16 cellular contexts compared by ENCODE assay signal in genomic region chr2:218317232-218317630, GRCh38. TPM values are rescaled to one million over a fixed set of nuclear protein-coding genes. Genes with fewer than 3 reads are reported as not detected.
A peak's percentile ranks its signal among the peaks of the same experiment; 100 is the strongest.
DNase-seq lines count a peak whose midpoint lies in the region; ATAC-seq and TF ChIP-seq lines count a peak whose summit lies in the region.
"Had no signal": no experiment of that assay in that cellular context is flagged by ENCODE, and none has a peak within 500 bp of the region (broad histone marks: within the 10 kb centered on the region; RNA-seq: fewer than 3 reads in every experiment).

No MANE protein-coding gene starts in this region.

- H3K27ac ChIP-seq in CD4-positive, alpha-beta T cell (ENCODE audit: low read depth, low read length), result peak overlapping the region; percentile 60
- H3K27ac ChIP-seq in OCI-LY7 (ENCODE audit: low read depth, low read length, poor library complexity, severe bottlenecking) (no peak overlapping the region), hepatocyte (peak overlapping the region; percentile 82)
- H3K27ac ChIP-seq: GM23248 had no signal

- no peaks in the 10 kb centered on the region for H3K9me3 Mint-ChIP-seq in CD4-positive, alpha-beta T cell

- intact Hi-C loops in CD4-positive, alpha-beta T cell (cut with DNase I, micrococcal nuclease), result loop anchor here in 1 of 2 experiments (2.0 kb wide), 2 partner anchors 16 to 26 kb away; no protein-coding TSS in a partner anchor
- intact Hi-C loops in OCI-LY7 (cut with micrococcal nuclease; ENCODE audit: unreplicated experiment), result no loop called here

- no peaks in the 10 kb centered on the region for H3K79me2 ChIP-seq in OCI-LY7 (ENCODE audit: insufficient read depth, low read depth, low read length)
- H3K79me2 ChIP-seq in hepatocyte, result no peaks in the 10 kb centered on the region

- POLR2A ChIA-PET in CD4-positive, alpha-beta T cell (lab: Charles Lee), result interaction anchor here (0.6 to 3.1 kb wide), 8 partner anchors 15 to 101 kb away, joined by 3 to 23 read pairs (median 6); partner anchors contain the start of genes AAMP, CATIP and PNKD
- POLR2A ChIA-PET in OCI-LY7 (lab: Charles Lee), result interaction anchor here (0.9 to 2.0 kb wide), 3 partner anchors 12 to 18 kb away, joined by 4 to 11 read pairs (median 5); no protein-coding TSS in a partner anchor

- H4K20me1 ChIP-seq in OCI-LY7 (ENCODE audit: insufficient read depth, low read length) (no peaks in the 10 kb centered on the region), hepatocyte (ENCODE audit: insufficient read depth, poor library complexity, severe bottlenecking) (no peaks in the 10 kb centered on the region)

- no peaks in the 10 kb centered on the region for H3K27me3 Mint-ChIP-seq in CD4-positive, alpha-beta T cell

- H3K4me1 Mint-ChIP-seq in CD4-positive, alpha-beta T cell (ENCODE audit: low read depth), result peaks cover 56% of the 10 kb centered on the region

- H3K4me1 ChIP-seq in OCI-LY7 (ENCODE audit: insufficient read depth, low read length, poor library complexity, severe bottlenecking), result peaks cover 40% of the 10 kb centered on the region
- peaks cover 18% of the 10 kb centered on the region for H3K4me1 ChIP-seq in hepatocyte (ENCODE audit: insufficient read depth)

- no peaks in the 10 kb centered on the region for H3K9me2 ChIP-seq in OCI-LY7 (ENCODE audit: insufficient read depth, low read length)
- no peaks in the 10 kb centered on the region for H3K9me2 ChIP-seq in hepatocyte (replicated peaks; ENCODE audit: insufficient read depth)

- BruUV-seq in OCI-LY7 (replicated peaks; lab: Mats Ljungman, UMichigan), result no TSS peak

- H3K4me3 ChIP-seq in OCI-LY7 (ENCODE audit: low read depth, low read length, poor library complexity, severe bottlenecking), result no peak overlapping the region
- no peak overlapping the region for H3K4me3 ChIP-seq in hepatocyte
- H3K4me3 ChIP-seq: GM23248 had no signal

- H2AFZ ChIP-seq in OCI-LY7 (ENCODE audit: low read length), result peak overlapping the region; percentile 58; the same call in 1 of the 2 replicates
- no peak overlapping the region for H2AFZ ChIP-seq in hepatocyte
- H2AFZ ChIP-seq: GM23248 had no signal

- no peaks in the 10 kb centered on the region for H3K27me3 ChIP-seq in CD4-positive, alpha-beta T cell (ENCODE audit: control insufficient read depth, insufficient read depth, low read length)
- no peaks in the 10 kb centered on the region for H3K27me3 ChIP-seq in hepatocyte

- CTCF ChIA-PET in CD4-positive, alpha-beta T cell (lab: Charles Lee), result interaction anchor here (2.0 to 2.1 kb wide), 2 partner anchors 16 to 79 kb away, joined by 6 to 10 read pairs; no protein-coding TSS in a partner anchor
- CTCF ChIA-PET in OCI-LY7 (lab: Charles Lee; ENCODE audit: unreplicated experiment), result no interaction called here

- peak overlapping the region; percentile 40 for H3K4me3 Mint-ChIP-seq in CD4-positive, alpha-beta T cell

- H3K36me3 Mint-ChIP-seq in CD4-positive, alpha-beta T cell (ENCODE audit: low read depth), result peaks cover 4% of the 10 kb centered on the region

- ATAC-seq in CD4-positive, alpha-beta T cell (ENCODE audit: poor library complexity), result no peak
- ATAC-seq in HG03025 (IDR thresholded peaks at IDR 0.05; ENCODE audit: low FRiP score, unreplicated experiment), result no peak
- ATAC-seq: left colon had no signal

- no peak for DNase-seq in CD4-positive, alpha-beta T cell
- DNase-seq in OCI-LY7 (ENCODE audit: low spot score) (no peak), hepatocyte (ENCODE audit: low spot score) (no peak), ACHN (no peak), NCI-H2081 treated with DMSO at 0.1 percent for 48 hours (lab: John Stamatoyannopoulos, UW) (no peak)
- DNase-seq: activated gamma-delta T cell, GM23248, head of caudate nucleus, left colon, NCI-H1417, NCI-H446 treated with DMSO at 0.1 percent for 48 hours had no signal

- no peak for TF ChIP-seq CTCF in CD4-positive, alpha-beta T cell (IDR thresholded peaks at IDR 0.05)
- no peak for TF ChIP-seq CTCF in OCI-LY7 (conservative IDR thresholded peaks at IDR 0.05; ENCODE audit: low read length)
- no peak for TF ChIP-seq CTCF in hepatocyte (IDR thresholded peaks at IDR 0.05; ENCODE audit: poor library complexity)

- in situ Hi-C loops in ACHN (cut with HindIII; ENCODE audit: low pct_ligation_motif_present, low pct_unique_long_range_greater_than_20kb, low sequenced_read_pairs), result no loop called here

- H3K36me3 ChIP-seq in OCI-LY7 (ENCODE audit: insufficient read depth, low read length), result no peaks in the 10 kb centered on the region
- no peaks in the 10 kb centered on the region for H3K36me3 ChIP-seq in hepatocyte (replicated peaks; ENCODE audit: insufficient read depth, low read depth)

- H3K27ac Mint-ChIP-seq in CD4-positive, alpha-beta T cell, result peak overlapping the region; percentile 97

- H3K4me2 ChIP-seq in OCI-LY7 (ENCODE audit: low read length), result peak overlapping the region; percentile 42; the same call in 1 of the 2 replicates
- H3K4me2 ChIP-seq in hepatocyte, result no peak overlapping the region

- H3K9me3 ChIP-seq in CD4-positive, alpha-beta T cell (ENCODE audit: control insufficient read depth, low read length), result no peaks in the 10 kb centered on the region
- no peaks in the 10 kb centered on the region for H3K9me3 ChIP-seq in OCI-LY7 (ENCODE audit: low read length)
- no peaks in the 10 kb centered on the region for H3K9me3 ChIP-seq in hepatocyte (ENCODE audit: low read depth)

- 81% methylated on average over 3 of the region's 3 CpGs for WGBS in hepatocyte (ENCODE audit: low lambda C conversion rate, missing lambda C conversion rate)

RNA-seq across cellular contexts. Expression of gene TMBIM1, which starts 24.9 kb away (rescaled TPM):
- total RNA-seq in CD4-positive, alpha-beta T cell, result 100 to 1,000 TPM in 1 of 2 experiments, 10 to 100 TPM in 1; 99.2 to 102 TPM
- 18.9 and 30.3 TPM in 2 replicates for total RNA-seq in OCI-LY7 (2014; rRNA removed; shearing (Covaris generic))
- total RNA-seq in OCI-LY7 (2022) (26.9 and 27.6 TPM in 2 replicates), hepatocyte (167 and 224 TPM in 2 replicates)
- polyA plus RNA-seq in hepatocyte, result 265 and 302 TPM in 2 replicates
- polyA plus RNA-seq: neural cell had no signal

RNA-seq across cellular contexts. Expression of gene CATIP, which starts 39.4 kb away (rescaled TPM):
- total RNA-seq in CD4-positive, alpha-beta T cell, result not detected
- not detected in 2 replicates for total RNA-seq in OCI-LY7 (2014; rRNA removed; shearing (Covaris generic))
- total RNA-seq in OCI-LY7 (2022) (not detected in 2 replicates), hepatocyte (0.33 TPM in 1 of 2 replicates, not detected in the other)
- polyA plus RNA-seq in hepatocyte, result 0.39 and 0.70 TPM in 2 replicates
- total RNA-seq: epithelial cell of proximal tubule, GM23248, left colon, sciatic nerve had no signal
- polyA plus RNA-seq: BJ, GM23248, neural cell had no signal

RNA-seq across cellular contexts. Expression of gene PNKD, which starts 46.9 kb away (rescaled TPM):
- total RNA-seq in CD4-positive, alpha-beta T cell, result 10 to 100 TPM in 1 of 2 experiments, 1 to 10 TPM in 1; 9.2 to 10.6 TPM
- total RNA-seq in OCI-LY7 (2014; rRNA removed; shearing (Covaris generic)), result 65.9 and 66.3 TPM in 2 replicates
- total RNA-seq in OCI-LY7 (2022) (62.2 and 74.5 TPM in 2 replicates), hepatocyte (48.7 and 56.3 TPM in 2 replicates)
- 140 and 145 TPM in 2 replicates for polyA plus RNA-seq in hepatocyte

RNA-seq across cellular contexts. Expression of gene AAMP, which starts 47.3 kb away (rescaled TPM):
- 10 to 100 TPM; 40.2 to 42.5 TPM for total RNA-seq in CD4-positive, alpha-beta T cell
- total RNA-seq in OCI-LY7 (2014; rRNA removed; shearing (Covaris generic)), result 97.0 and 136 TPM in 2 replicates
- total RNA-seq in OCI-LY7 (2022) (59.7 and 68.7 TPM in 2 replicates), hepatocyte (104 and 140 TPM in 2 replicates)
- 166 and 179 TPM in 2 replicates for polyA plus RNA-seq in hepatocyte

RNA-seq across cellular contexts. Expression of gene GPBAR1, which starts 56.4 kb away (rescaled TPM):
- 1 to 10 TPM; 1.6 to 1.8 TPM for total RNA-seq in CD4-positive, alpha-beta T cell
- total RNA-seq in OCI-LY7 (2014; rRNA removed; shearing (Covaris generic)), result 0.22 TPM in 1 of 2 replicates, not detected in the other
- 0.40 and 0.44 TPM in 2 replicates for total RNA-seq in OCI-LY7 (2022)
- 6.1 and 10.9 TPM in 2 replicates for total RNA-seq in hepatocyte
- 23.4 and 25.6 TPM in 2 replicates for polyA plus RNA-seq in hepatocyte
- total RNA-seq: GM23248 had no signal
- polyA plus RNA-seq: BJ, GM23248, neural cell had no signal
